Comparison of ENCODE assay signal across 15 cellular contexts in the genomic region with DNA sequence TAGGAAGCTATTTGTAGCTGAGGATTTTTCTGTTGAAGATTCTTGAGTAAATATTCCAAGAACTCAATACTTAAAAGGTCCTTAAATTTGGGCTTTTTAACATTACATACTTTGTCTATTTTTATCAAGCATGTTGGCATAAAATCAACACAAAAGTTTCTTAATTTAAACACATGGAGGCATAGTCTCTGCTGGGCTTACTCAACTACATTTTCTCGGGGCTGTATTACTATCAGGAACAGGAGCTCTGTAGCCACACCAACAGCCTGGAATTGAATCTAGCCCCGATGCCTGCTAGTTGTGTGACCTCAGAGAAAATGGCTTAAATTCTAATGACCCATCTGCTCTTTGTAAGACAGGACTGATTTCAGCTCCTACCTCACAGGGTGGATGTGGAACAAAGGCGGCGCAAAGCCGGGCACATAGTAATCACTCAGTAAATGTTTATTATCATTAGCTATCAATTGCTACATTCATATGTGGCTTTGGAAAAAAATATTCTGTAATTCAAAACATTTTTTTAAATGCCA.
"Had no signal": no experiment of that assay in that cellular context is flagged by ENCODE, and none has a peak within 500 bp of the region (broad histone marks: within the 10 kb centered on the region; RNA-seq: fewer than 3 reads in every experiment).

No MANE protein-coding gene starts in this region.

- H3K4me1 ChIP-seq: prostate gland had no signal

- ATAC-seq: activated CD8-positive, alpha-beta memory T cell treated with anti-CD3 and anti-CD28 coated beads, Interleukin-2, amount 10 ng/mL, durations not matched to agents 7 days and 5 days; activated naive CD4-positive, alpha-beta T cell treated with anti-CD3 and anti-CD28 coated beads, Interleukin-2, amount 50 U/mL, for 72 hours; left lobe of liver; sciatic nerve had no signal

- H3K27me3 Mint-ChIP-seq: activated T-cell treated with anti-CD3 and anti-CD28 coated beads, Interleukin-2, amount 50 U/mL, for 24 hours had no signal

- H3K27ac Mint-ChIP-seq: activated CD8-positive, alpha-beta memory T cell treated with anti-CD3 and anti-CD28 coated beads, Interleukin-2, amount 10 ng/mL, durations not matched to agents 7 days and 5 days; activated T-cell treated with anti-CD3 and anti-CD28 coated beads, Interleukin-2, amount 50 U/mL, for 24 hours; T-helper 1 cell treated with Interleukin-12 subunit alpha and Interleukin-12 subunit beta and Interleukin-4 antibody, amounts not matched to agents 30 μg/mL and 1 μg/mL, for 36 hours had no signal

- H3K27me3 ChIP-seq: esophagus squamous epithelium had no signal

- DNase-seq: activated CD4-positive, alpha-beta T cell treated with anti-CD3 and anti-CD28 coated beads, Interleukin-2, amount 50 U/mL, for 4 hours; activated CD4-positive, CD25-positive, alpha-beta regulatory T cell; activated CD8-positive, alpha-beta memory T cell treated with anti-CD3 and anti-CD28 coated beads, Interleukin-2, amount 10 ng/mL, durations not matched to agents 7 days and 5 days; activated effector memory CD4-positive, alpha-beta T cell treated with Interleukin-2 at 50 U/mL for 16 hours; activated T-cell treated with anti-CD3 and anti-CD28 coated beads, Interleukin-2, amount 50 U/mL, for 24 hours; esophagus squamous epithelium; occipital lobe; stimulated activated CD4-positive, alpha-beta T cell treated with anti-CD3 and anti-CD28 coated beads, Interleukin-12 subunit alpha, Interleukin-12 subunit beta, amount 100 ng/mL, for 4 hours; stimulated activated naive CD4-positive, alpha-beta T cell treated with Interleukin-2 at 50 U/mL for 16 hours had no signal

- H3K27ac ChIP-seq: prostate gland had no signal

- H3K9me3 ChIP-seq: esophagus squamous epithelium, prostate gland had no signal

- H3K9me3 Mint-ChIP-seq: activated naive CD4-positive, alpha-beta T cell treated with anti-CD3 and anti-CD28 coated beads, Interleukin-2, amount 50 U/mL, for 72 hours; activated T-cell treated with anti-CD3 and anti-CD28 coated beads, Interleukin-2, amount 50 U/mL, for 24 hours; nephron; T-helper 1 cell treated with Interleukin-12 subunit alpha and Interleukin-12 subunit beta and Interleukin-4 antibody, amounts not matched to agents 30 μg/mL and 1 μg/mL, for 36 hours had no signal

- H3K36me3 Mint-ChIP-seq: activated CD8-positive, alpha-beta memory T cell treated with anti-CD3 and anti-CD28 coated beads, Interleukin-2, amount 10 ng/mL, durations not matched to agents 7 days and 5 days; activated naive CD4-positive, alpha-beta T cell treated with anti-CD3 and anti-CD28 coated beads, Interleukin-2, amount 50 U/mL, for 72 hours had no signal

- H3K4me1 Mint-ChIP-seq: activated CD8-positive, alpha-beta memory T cell treated with anti-CD3 and anti-CD28 coated beads, Interleukin-2, amount 10 ng/mL, durations not matched to agents 7 days and 5 days had no signal

- H3K4me3 ChIP-seq: esophagus squamous epithelium, prostate gland had no signal

- H3K4me3 Mint-ChIP-seq: activated CD8-positive, alpha-beta memory T cell treated with anti-CD3 and anti-CD28 coated beads, Interleukin-2, amount 10 ng/mL, durations not matched to agents 7 days and 5 days; activated T-cell treated with anti-CD3 and anti-CD28 coated beads, Interleukin-2, amount 50 U/mL, for 24 hours; nephron; T-helper 1 cell treated with Interleukin-12 subunit alpha and Interleukin-12 subunit beta and Interleukin-4 antibody, amounts not matched to agents 30 μg/mL and 1 μg/mL, for 36 hours had no signal

- H3K36me3 ChIP-seq: esophagus squamous epithelium, prostate gland had no signal
